In genomic region chr6:84466521-84466920, GRCh38 we compare ENCODE assay signal across 14 cellular contexts.
DNase-seq lines count a peak whose midpoint lies in the region; ATAC-seq and TF ChIP-seq lines count a peak whose summit lies in the region.
"Had no signal": no experiment of that assay in that cellular context is flagged by ENCODE, and none has a peak within 500 bp of the region (broad histone marks: within the 10 kb centered on the region; RNA-seq: fewer than 3 reads in every experiment).

No MANE protein-coding gene starts in this region.

- TF ChIP-seq CTCF in BE2C (IDR thresholded peaks at IDR 0.05; ENCODE audit: low read depth, low read length): no peak
- no peak for TF ChIP-seq CTCF in IMR-90 (conservative IDR thresholded peaks at IDR 0.05; ENCODE audit: low read depth, low read length)
- TF ChIP-seq CTCF in mammary epithelial cell (conservative IDR thresholded peaks at IDR 0.05 in 1 of 2, IDR thresholded peaks at IDR 0.05 in 1 of 2; ENCODE audit: extremely low read depth in 1 of 2, insufficient read depth in 1 of 2, low read depth in 1 of 2, low read length in 2 of 2): no peak

- no peak overlapping the region for H3K14ac ChIP-seq in IMR-90 (replicated peaks; ENCODE audit: low read depth, low read length)

- H3K27ac ChIP-seq in IMR-90 (ENCODE audit: insufficient read depth, low read length): no peak overlapping the region
- no peak overlapping the region for H3K27ac ChIP-seq in mammary epithelial cell (ENCODE audit: insufficient read depth, low read depth, low read length)
- H3K27ac ChIP-seq: colonic mucosa had no signal

- H3K4me2 ChIP-seq in IMR-90 (ENCODE audit: low read depth, low read length): no peak overlapping the region
- peak overlapping the region; percentile 15 for H3K4me2 ChIP-seq in mammary epithelial cell (ENCODE audit: insufficient read depth, low read depth, low read length)

- H2AK9ac ChIP-seq in IMR-90 (replicated peaks; ENCODE audit: low read depth, low read length, poor library complexity): peak overlapping the region; percentile 59

- H3K9me1 ChIP-seq in IMR-90 (ENCODE audit: insufficient read depth, low read length): no peaks in the 10 kb centered on the region; the same call in 1 of the 2 replicates

- H4K20me1 ChIP-seq in IMR-90 (ENCODE audit: insufficient read depth, low read length) (no peaks in the 10 kb centered on the region), mammary epithelial cell (ENCODE audit: insufficient read depth, low read length) (no peaks in the 10 kb centered on the region)

- H4K5ac ChIP-seq in IMR-90 (ENCODE audit: low read depth, low read length): no peak overlapping the region

- peak overlapping the region; percentile 33 for H2AFZ ChIP-seq in IMR-90 (replicated peaks; ENCODE audit: low read length, poor library complexity)
- no peak overlapping the region for H2AFZ ChIP-seq in mammary epithelial cell (ENCODE audit: low read depth, low read length)

- H3K4me3 ChIP-seq in BE2C (ENCODE audit: low read depth, low read length) (no peak overlapping the region), IMR-90 (ENCODE audit: insufficient read depth, low read depth, low read length) (no peak overlapping the region), mammary epithelial cell (replicated peaks in 1 of 3; ENCODE audit: insufficient read depth in 1 of 3, low read depth in 2 of 3, low read length in 3 of 3) (no peak overlapping the region)
- H3K4me3 ChIP-seq: colonic mucosa had no signal

- dilution Hi-C loops in IMR-90 (cut with HindIII; ENCODE audit: low sequenced_read_pairs, unreplicated experiment) (no loop called here), mammary epithelial cell (cut with HindIII; ENCODE audit: low sequenced_read_pairs) (no loop called here)

- H3K36me3 ChIP-seq in BE2C (no peaks in the 10 kb centered on the region), IMR-90 (ENCODE audit: control insufficient read depth, insufficient read depth, low read length) (no peaks in the 10 kb centered on the region), mammary epithelial cell (ENCODE audit: insufficient read depth, low read length) (no peaks in the 10 kb centered on the region)
- H3K36me3 ChIP-seq: colonic mucosa had no signal

- H3K4ac ChIP-seq in IMR-90 (ENCODE audit: low read depth, low read length): no peak overlapping the region

- H3K79me2 ChIP-seq in mammary epithelial cell (ENCODE audit: insufficient read depth, low read length): no peaks in the 10 kb centered on the region

- ATAC-seq in IMR-90 (ENCODE audit: low read depth) (no peak), HG03175 (IDR thresholded peaks at IDR 0.05; ENCODE audit: unreplicated experiment) (no peak), HG03159 (IDR thresholded peaks at IDR 0.05; ENCODE audit: unreplicated experiment) (no peak)
- ATAC-seq: stimulated activated memory B cell treated with anti-CD40 and anti-IgM and Interleukin-4, amounts not matched to agents 10 μg/mL and 1 μg/mL and 100 μg/mL, for 72 hours had no signal

- DNase-seq in BE2C: peak; percentile 10
- peak; percentile 7 for DNase-seq in IMR-90
- peak; percentile 48 for DNase-seq in mammary epithelial cell
- DNase-seq in lung microvascular endothelial cell (ENCODE audit: low read depth in 2 of 2): peak; percentile 82 to 91
- no peak for DNase-seq in NCI-H1694 treated with DMSO at 0.1 percent for 48 hours (lab: John Stamatoyannopoulos, UW)
- DNase-seq in NAMALWA (ENCODE audit: low spot score): no peak
- DNase-seq: CD4-positive, CD25-positive, alpha-beta regulatory T cell; colonic mucosa; hypothalamus; NCI-H2171; SHP77 had no signal

- no peak overlapping the region for H4K8ac ChIP-seq in IMR-90 (ENCODE audit: low read depth in 2 of 2, low read length in 2 of 2)

- no peak overlapping the region for H4K91ac ChIP-seq in IMR-90 (ENCODE audit: insufficient read depth, low read depth, low read length)

- H2AK5ac ChIP-seq in IMR-90 (ENCODE audit: low read depth, low read length): no peak overlapping the region

- H3K79me1 ChIP-seq in IMR-90 (ENCODE audit: low read depth in 1 of 2, low read length in 2 of 2): no peaks in the 10 kb centered on the region

- no peak overlapping the region for H2BK5ac ChIP-seq in IMR-90 (ENCODE audit: low read depth, low read length, poor library complexity, severe bottlenecking)

- H3K18ac ChIP-seq in IMR-90 (ENCODE audit: low read depth, low read length): no peak overlapping the region

- intact Hi-C loops in IMR-90 (cut with micrococcal nuclease): no loop called here
- intact Hi-C loops in mammary epithelial cell (cut with micrococcal nuclease): loop anchor here (2.0 kb wide), 1 partner anchor 48 kb away; no protein-coding TSS in a partner anchor

- H3K56ac ChIP-seq in IMR-90 (ENCODE audit: extremely low read depth, insufficient read depth, low read length): no peak overlapping the region

- 14% methylated on average over 2 of the region's 4 CpGs; no CpG with 5 or more reads in 1 of the 2 experiments for WGBS in IMR-90 (ENCODE audit: extremely low coverage in 2 of 2, insufficient read length in 1 of 2), 2 experiments
- 11% methylated on average over 4 of the region's 4 CpGs for WGBS in mammary epithelial cell (ENCODE audit: low coverage, missing lambda C conversion rate)

- H3K27me3 ChIP-seq in BE2C: no peaks in the 10 kb centered on the region
- no peaks in the 10 kb centered on the region for H3K27me3 ChIP-seq in IMR-90 (ENCODE audit: control insufficient read depth, insufficient read depth, low read length)
- H3K27me3 ChIP-seq in mammary epithelial cell (ENCODE audit: insufficient read depth, low read length): peaks cover 3% of the 10 kb centered on the region
- H3K27me3 ChIP-seq: colonic mucosa had no signal

- H2BK20ac ChIP-seq in IMR-90 (ENCODE audit: low read depth, low read length): no peak overlapping the region

- no peak overlapping the region for H2BK120ac ChIP-seq in IMR-90 (ENCODE audit: low read depth, low read length)

- no peak overlapping the region for H2BK15ac ChIP-seq in IMR-90 (ENCODE audit: low read depth, low read length)

- no peaks in the 10 kb centered on the region; the same call in 1 of the 2 replicates for H3K4me1 ChIP-seq in BE2C
- no peaks in the 10 kb centered on the region for H3K4me1 ChIP-seq in IMR-90 (ENCODE audit: control insufficient read depth, insufficient read depth, low read length)
- no peaks in the 10 kb centered on the region for H3K4me1 ChIP-seq in mammary epithelial cell (ENCODE audit: insufficient read depth, low read length)
- H3K4me1 ChIP-seq: colonic mucosa had no signal

- TF ChIP-seq POLR2A in IMR-90 (IDR thresholded peaks at IDR 0.05; ENCODE audit: low read depth, low read length): no peak

- H3K9ac ChIP-seq in IMR-90 (ENCODE audit: low read depth, low read length) (no peak overlapping the region), mammary epithelial cell (ENCODE audit: insufficient read depth, low read length) (no peak overlapping the region)

- in situ Hi-C loops in IMR-90 (cut with MboI; ENCODE audit: low sequenced_read_pairs) (no loop called here), mammary epithelial cell (cut with MboI; ENCODE audit: low sequenced_read_pairs in 2 of 2) (no loop called here)

- H3K9me3 ChIP-seq in BE2C: no peaks in the 10 kb centered on the region
- H3K9me3 ChIP-seq in IMR-90 (ENCODE audit: control insufficient read depth, insufficient read depth, low read length): no peaks in the 10 kb centered on the region
- H3K9me3 ChIP-seq in mammary epithelial cell (replicated peaks; ENCODE audit: insufficient read depth, low read length): no peaks in the 10 kb centered on the region
- H3K9me3 ChIP-seq: colonic mucosa had no signal

- no TSS peak for BruUV-seq in IMR-90 (replicated peaks; lab: Mats Ljungman, UMichigan)
- no TSS peak for BruUV-seq in mammary epithelial cell (replicated peaks; lab: Mats Ljungman, UMichigan)

- no peak for TF ChIP-seq RAD21 in IMR-90 (IDR thresholded peaks at IDR 0.05; ENCODE audit: low read length)

- POLR2A ChIA-PET in IMR-90 (lab: Charles Lee; ENCODE audit: unreplicated experiment): no interaction called here

- no peak overlapping the region for H3K23ac ChIP-seq in IMR-90 (ENCODE audit: low read depth, low read length)

- CTCF ChIA-PET in IMR-90 (lab: Yijun Ruan, JAX): interaction anchor here (0.6 kb wide), 1 partner anchor 369 kb away, joined by 4 read pairs; no protein-coding TSS in a partner anchor
- CTCF ChIA-PET in mammary epithelial cell (lab: Charles Lee; ENCODE audit: low non-redundant PET): interaction anchor here (0.6 kb wide), 1 partner anchor 104 kb away, joined by 3 read pairs; no protein-coding TSS in a partner anchor

TF ChIP-seq in IMR-90, 13 proteins besides CTCF, POLR2A, EP300 and RAD21:
- TF ChIP-seq NFE2L2 (IDR thresholded peaks at IDR 0.05; ENCODE audit: low read depth, low read length): no peak
- TF ChIP-seq ELK1 (IDR thresholded peaks at IDR 0.05; ENCODE audit: borderline replicate concordance, low read depth, low read length): no peak
- TF ChIP-seq USF2 (IDR thresholded peaks at IDR 0.05; ENCODE audit: low read depth, low read length): no peak
- TF ChIP-seq MXI1 (IDR thresholded peaks at IDR 0.05; ENCODE audit: borderline replicate concordance, low read depth, low read length): no peak
- TF ChIP-seq MAZ (IDR thresholded peaks at IDR 0.05; ENCODE audit: borderline replicate concordance, low read depth, low read length): no peak
- TF ChIP-seq RCOR1 (IDR thresholded peaks at IDR 0.05; ENCODE audit: insufficient replicate concordance, low read length): no peak
- TF ChIP-seq CEBPB (IDR thresholded peaks at IDR 0.05; ENCODE audit: low read depth, low read length): no peak
- no peak for TF ChIP-seq RFX5 (IDR thresholded peaks at IDR 0.05; ENCODE audit: low read depth, low read length)
- no peak for TF ChIP-seq SMC3 (IDR thresholded peaks at IDR 0.05; ENCODE audit: low read depth, low read length)
- TF ChIP-seq FOS (IDR thresholded peaks at IDR 0.05; ENCODE audit: low read depth, low read length): no peak
- no peak for TF ChIP-seq CHD1 (IDR thresholded peaks at IDR 0.05; ENCODE audit: low read depth, low read length)

Comparison
In these comparisons a context has a peak if more than half of its experiments do, and no peak if none do; other contexts are left out.
1. DNase-seq: peak in BE2C (single experiment), IMR-90 (single experiment), mammary epithelial cell (single experiment) and lung microvascular endothelial cell (2 of 2); none in NCI-H1694 treated with DMSO at 0.1 percent for 48 hours (single experiment) and NAMALWA (single experiment).